Comparison of ENCODE assay signal across 8 cellular contexts in the genomic region with DNA sequence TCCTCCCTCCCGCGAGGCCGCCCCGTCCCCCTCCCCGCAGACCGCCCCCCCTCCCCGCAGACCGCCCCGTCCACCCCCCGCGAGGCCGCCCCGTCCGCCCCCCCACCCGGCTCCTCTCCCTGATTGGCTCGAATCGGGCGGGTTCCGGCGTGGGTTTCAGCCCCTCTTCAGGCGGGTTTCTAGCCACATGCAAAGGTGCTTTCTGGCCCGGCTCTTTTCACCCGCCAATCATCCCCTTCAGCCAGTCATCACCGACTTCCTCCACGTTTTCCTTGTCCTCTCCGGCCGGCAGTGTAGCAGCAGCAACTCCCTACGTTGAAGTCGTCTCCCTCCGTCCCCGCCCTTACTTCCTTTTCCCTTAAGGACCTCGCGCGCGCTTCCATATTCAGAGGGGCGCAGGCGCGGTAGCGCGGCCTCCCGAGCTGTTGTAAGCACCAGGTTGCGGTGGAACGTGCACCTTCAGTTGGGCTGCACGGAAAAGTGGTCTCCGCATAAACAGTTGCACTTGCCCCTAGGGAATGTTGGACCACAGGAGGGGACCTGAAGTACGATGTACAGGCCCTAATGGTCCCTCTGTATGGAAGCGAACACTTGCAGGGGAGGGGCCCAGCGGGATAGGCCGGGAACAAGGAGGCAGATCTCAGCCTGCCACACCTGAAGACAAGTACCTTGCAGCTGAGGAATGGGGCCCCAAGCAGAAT. TPM values are rescaled to one million over a fixed set of nuclear protein-coding genes. Genes with fewer than 3 reads are reported as not detected.
DNase-seq lines count a peak whose midpoint lies in the region; ATAC-seq and TF ChIP-seq lines count a peak whose summit lies in the region.

No MANE protein-coding gene starts in this region.

- TF ChIP-seq CTCF in fibroblast of villous mesenchyme (IDR thresholded peaks at IDR 0.05; ENCODE audit: insufficient read depth, low read depth, low read length) (no peak), neural cell (IDR thresholded peaks at IDR 0.05; ENCODE audit: poor library complexity, severe bottlenecking) (no peak)

- DNase-seq in G401 (ENCODE audit: low spot score) (peak; percentile 100), HAP-1 (ENCODE audit: low spot score in 2 of 2) (peak; percentile 97 to 100), MG63 (peak; percentile 96), SHP77 (lab: John Stamatoyannopoulos, UW) (peak; percentile 98 to 99), activated gamma-delta T cell (lab: John Stamatoyannopoulos, UW) (peak; percentile 70), fibroblast of villous mesenchyme (ENCODE audit: low read depth) (peak; percentile 98)
- peak; percentile 80 to 91 for DNase-seq in stimulated activated naive CD8-positive, alpha-beta T cell treated with anti-CD3 and anti-CD28 coated beads, Interleukin-15, amount 100 ng/mL, for 72 hours

- no peak for TF ChIP-seq RAD21 in neural cell (conservative IDR thresholded peaks at IDR 0.05)

- H4K20me1 ChIP-seq in neural cell (ENCODE audit: insufficient read depth), result no peaks in the 10 kb centered on the region

- H2AFZ ChIP-seq in neural cell (ENCODE audit: low read depth, low read length), result peak overlapping the region; percentile 10

- TF ChIP-seq EP300 in neural cell (conservative IDR thresholded peaks at IDR 0.05; ENCODE audit: poor library complexity, severe bottlenecking), result peak; percentile 42

- H3K9me3 ChIP-seq in HAP-1 (no peaks in the 10 kb centered on the region), MG63 (no peaks in the 10 kb centered on the region), neural cell (ENCODE audit: low read length) (no peaks in the 10 kb centered on the region)

- no peaks in the 10 kb centered on the region for H3K79me2 ChIP-seq in neural cell (replicated peaks; ENCODE audit: insufficient read depth, low read length)

- in situ Hi-C loops in G401 (cut with HindIII; ENCODE audit: low sequenced_read_pairs), result no loop called here
- in situ Hi-C loops in HAP-1 (cut with MboI; ENCODE audit: low sequenced_read_pairs), result loop anchor here (25.0 kb wide), 1 partner anchor 549 kb away; a partner anchor contains a TSS

- H3K4me3 ChIP-seq in HAP-1 (peak overlapping the region; percentile 60), MG63 (peak overlapping the region; percentile 65), fibroblast of villous mesenchyme (ENCODE audit: low read depth, low read length) (peak overlapping the region; percentile 66), neural cell (ENCODE audit: low read length) (peak overlapping the region; percentile 89)

- H3K9me2 ChIP-seq in neural cell (ENCODE audit: insufficient read depth, low read length), result no peaks in the 10 kb centered on the region

- peak overlapping the region; percentile 40 for H3K4me2 ChIP-seq in neural cell (ENCODE audit: low read length)

- H3K27me3 ChIP-seq in HAP-1 (ENCODE audit: low read depth) (no peaks in the 10 kb centered on the region), MG63 (no peaks in the 10 kb centered on the region), neural cell (ENCODE audit: insufficient read depth, low read depth, low read length) (no peaks in the 10 kb centered on the region)

- H3K9me3 Mint-ChIP-seq in stimulated activated naive CD8-positive, alpha-beta T cell treated with anti-CD3 and anti-CD28 coated beads, Interleukin-15, amount 100 ng/mL, for 72 hours, result peaks cover 8 to 12% of the 10 kb centered on the region in 2 donors

- H3K9ac ChIP-seq in neural cell (ENCODE audit: low read length), result peak overlapping the region; percentile 86

- H3F3A ChIP-seq in neural cell (ENCODE audit: insufficient read depth, low read length, poor library complexity, severe bottlenecking), result peaks cover 7% of the 10 kb centered on the region

- peak overlapping the region; percentile 89 for H3K27ac ChIP-seq in neural cell (ENCODE audit: low read length)

- H3K36me3 ChIP-seq in HAP-1 (replicated peaks) (no peaks in the 10 kb centered on the region), MG63 (no peaks in the 10 kb centered on the region), neural cell (ENCODE audit: insufficient read depth, low read length) (no peaks in the 10 kb centered on the region)

- peak overlapping the region; percentile 84 to 98 for H3K4me3 Mint-ChIP-seq in stimulated activated naive CD8-positive, alpha-beta T cell treated with anti-CD3 and anti-CD28 coated beads, Interleukin-15, amount 100 ng/mL, for 72 hours

- ATAC-seq in stimulated activated naive CD8-positive, alpha-beta T cell treated with anti-CD3 and anti-CD28 coated beads, Interleukin-15, amount 100 ng/mL, for 72 hours, result peak; percentile 88

- H3K27ac Mint-ChIP-seq in stimulated activated naive CD8-positive, alpha-beta T cell treated with anti-CD3 and anti-CD28 coated beads, Interleukin-15, amount 100 ng/mL, for 72 hours, result peak overlapping the region; percentile 69 to 97

- H3K4me1 Mint-ChIP-seq in stimulated activated naive CD8-positive, alpha-beta T cell treated with anti-CD3 and anti-CD28 coated beads, Interleukin-15, amount 100 ng/mL, for 72 hours, result peaks cover 22% of the 10 kb centered on the region

- H3K27me3 Mint-ChIP-seq in stimulated activated naive CD8-positive, alpha-beta T cell treated with anti-CD3 and anti-CD28 coated beads, Interleukin-15, amount 100 ng/mL, for 72 hours, result no peaks in the 10 kb centered on the region

- peaks cover 9% of the 10 kb centered on the region for H3K4me1 ChIP-seq in HAP-1

TF ChIP-seq in neural cell, 6 proteins besides CTCF, POLR2A, EP300 and RAD21:
- TF ChIP-seq MXI1 (conservative IDR thresholded peaks at IDR 0.05; ENCODE audit: poor library complexity, severe bottlenecking) (peak; percentile 83), TAF1 (IDR thresholded peaks at IDR 0.05; ENCODE audit: low read depth) (no peak), POLR2AphosphoS5 (IDR thresholded peaks at IDR 0.05) (peak; percentile 92), SMC3 (conservative IDR thresholded peaks at IDR 0.05; ENCODE audit: poor library complexity) (peak; percentile 32)
- TF ChIP-seq, protein P1, sequence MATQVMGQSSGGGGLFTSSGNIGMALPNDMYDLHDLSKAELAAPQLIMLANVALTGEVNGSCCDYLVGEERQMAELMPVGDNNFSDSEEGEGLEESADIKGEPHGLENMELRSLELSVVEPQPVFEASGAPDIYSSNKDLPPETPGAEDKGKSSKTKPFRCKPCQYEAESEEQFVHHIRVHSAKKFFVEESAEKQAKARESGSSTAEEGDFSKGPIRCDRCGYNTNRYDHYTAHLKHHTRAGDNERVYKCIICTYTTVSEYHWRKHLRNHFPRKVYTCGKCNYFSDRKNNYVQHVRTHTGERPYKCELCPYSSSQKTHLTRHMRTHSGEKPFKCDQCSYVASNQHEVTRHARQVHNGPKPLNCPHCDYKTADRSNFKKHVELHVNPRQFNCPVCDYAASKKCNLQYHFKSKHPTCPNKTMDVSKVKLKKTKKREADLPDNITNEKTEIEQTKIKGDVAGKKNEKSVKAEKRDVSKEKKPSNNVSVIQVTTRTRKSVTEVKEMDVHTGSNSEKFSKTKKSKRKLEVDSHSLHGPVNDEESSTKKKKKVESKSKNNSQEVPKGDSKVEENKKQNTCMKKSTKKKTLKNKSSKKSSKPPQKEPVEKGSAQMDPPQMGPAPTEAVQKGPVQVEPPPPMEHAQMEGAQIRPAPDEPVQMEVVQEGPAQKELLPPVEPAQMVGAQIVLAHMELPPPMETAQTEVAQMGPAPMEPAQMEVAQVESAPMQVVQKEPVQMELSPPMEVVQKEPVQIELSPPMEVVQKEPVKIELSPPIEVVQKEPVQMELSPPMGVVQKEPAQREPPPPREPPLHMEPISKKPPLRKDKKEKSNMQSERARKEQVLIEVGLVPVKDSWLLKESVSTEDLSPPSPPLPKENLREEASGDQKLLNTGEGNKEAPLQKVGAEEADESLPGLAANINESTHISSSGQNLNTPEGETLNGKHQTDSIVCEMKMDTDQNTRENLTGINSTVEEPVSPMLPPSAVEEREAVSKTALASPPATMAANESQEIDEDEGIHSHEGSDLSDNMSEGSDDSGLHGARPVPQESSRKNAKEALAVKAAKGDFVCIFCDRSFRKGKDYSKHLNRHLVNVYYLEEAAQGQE (IDR thresholded peaks at IDR 0.05; ENCODE audit: borderline replicate concordance), result peak; percentile 74
TF ChIP-seq in neural cell: peak in this region for 4.

RNA-seq across cellular contexts. Expression of a gene that starts 44.6 kb away (rescaled TPM):
- total RNA-seq in G401 (2014; rRNA removed; shearing (Covaris generic)), result not detected in 2 replicates
- total RNA-seq in MG63 (2014; rRNA removed; shearing (Covaris generic); ENCODE audit: low replicate concordance), result not detected in 2 replicates
- under 0.01 TPM in 1 of 2 replicates, not detected in the other for total RNA-seq in fibroblast of villous mesenchyme
- polyA plus RNA-seq in neural cell, result 0.35 and 1.3 TPM in 2 replicates
- polyA minus RNA-seq in neural cell, result 1.5 and 1.9 TPM in 2 replicates

RNA-seq across cellular contexts. Expression of a gene that starts 49.4 kb away (rescaled TPM):
- total RNA-seq in G401 (2014; rRNA removed; shearing (Covaris generic)), result 42.8 and 53.0 TPM in 2 replicates
- 23.1 and 38.2 TPM in 2 replicates for total RNA-seq in MG63 (2014; rRNA removed; shearing (Covaris generic); ENCODE audit: low replicate concordance)
- total RNA-seq in fibroblast of villous mesenchyme, result 30.9 and 53.1 TPM in 2 replicates
- polyA plus RNA-seq in neural cell, result 5.4 and 7.1 TPM in 2 replicates
- 11.4 and 12.5 TPM in 2 replicates for polyA minus RNA-seq in neural cell

Comparison
In these comparisons a context has a peak if more than half of its experiments do, and no peak if none do; other contexts are left out.
1. Peak in every context shown above with its lines: DNase-seq, ATAC-seq, H3K4me3 ChIP-seq and H3K27ac ChIP-seq.